ENCODE assay signal across 19 cellular contexts in the genomic region with DNA sequence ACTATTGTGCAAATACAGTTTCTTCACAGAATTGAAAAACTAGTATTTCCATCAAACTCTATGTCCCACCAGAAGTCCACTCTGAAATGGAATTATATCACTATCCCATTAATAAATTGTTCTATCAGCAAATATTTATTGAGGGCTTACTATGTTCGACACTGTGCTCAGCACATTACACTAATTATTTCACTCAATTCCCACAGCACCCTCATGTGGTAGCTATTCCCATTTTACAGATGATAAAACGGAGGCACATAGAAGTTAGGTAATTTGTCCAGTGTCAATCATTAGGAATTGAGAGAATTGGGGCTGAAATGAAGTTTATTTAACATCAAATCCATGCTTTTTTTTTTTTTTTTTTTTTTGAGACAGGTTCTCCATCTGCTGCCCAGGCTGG. TPM values are rescaled to one million over a fixed set of nuclear protein-coding genes. Genes with fewer than 3 reads are reported as not detected.
DNase-seq lines count a peak whose midpoint lies in the region; ATAC-seq, FAIRE-seq and TF ChIP-seq lines count a peak whose summit lies in the region.
"Had no signal": no experiment of that assay in that cellular context is flagged by ENCODE, and none has a peak within 500 bp of the region (broad histone marks: within the 10 kb centered on the region; RNA-seq: fewer than 3 reads in every experiment).

No MANE protein-coding gene starts in this region.

- no peak overlapping the region for H3K4me3 ChIP-seq in GM12878
- H3K4me3 ChIP-seq in right lobe of liver = no peak overlapping the region
- no peak overlapping the region for H3K4me3 ChIP-seq in neural progenitor cell

- TF ChIP-seq POLR2A in GM12878 (IDR thresholded peaks at IDR 0.05; ENCODE audit: low read depth, low read length) = no peak
- TF ChIP-seq POLR2A in right lobe of liver (IDR thresholded peaks at IDR 0.05) = no peak

- DNase-seq in NCI-H748 (lab: John Stamatoyannopoulos, UW; ENCODE audit: unreplicated experiment) (peak; percentile 23), NCI-H748 treated with DMSO at 0.1 percent for 48 hours (lab: John Stamatoyannopoulos, UW) (no peak), M059J (ENCODE audit: low read depth) (peak; percentile 18), GM12878 (ENCODE audit: low read depth, low spot score) (no peak), right lobe of liver (no peak), GM10266 (ENCODE audit: extremely low spot score) (no peak), neural progenitor cell (ENCODE audit: low spot score) (no peak)
- DNase-seq: activated CD8-positive, alpha-beta memory T cell treated with anti-CD3 and anti-CD28 coated beads, Interleukin-2, amount 50 U/mL, for 4 hours; activated naive CD4-positive, alpha-beta T cell; GDM1; Kasumi-1; left colon; NCI-H2029; NCI-H526; stimulated activated naive CD4-positive, alpha-beta T cell treated with Interleukin-2 at 50 U/mL for 16 hours had no signal

- CTCF ChIA-PET in GM12878 (lab: Yijun Ruan, JAX) = interaction anchor here (0.6 to 9.4 kb wide), 27 partner anchors 10 to 764 kb away, joined by 3 to 187 read pairs (median 7); no protein-coding TSS in a partner anchor

- intact Hi-C loops in GM12878 (cut with micrococcal nuclease; ENCODE audit: unreplicated experiment) = loop anchor here (1.0 kb wide), 2 partner anchors 65 to 403 kb away; no protein-coding TSS in a partner anchor
- intact Hi-C loops in right lobe of liver (cut with DNase I) = no loop called here

- in situ Hi-C loops in GM12878 (cut with MboI) = no loop called here

- H3K36me3 ChIP-seq in GM12878 (ENCODE audit: control insufficient read depth in 2 of 2, insufficient read depth in 2 of 2, low read length in 1 of 2) (no peaks in the 10 kb centered on the region), right lobe of liver (no peaks in the 10 kb centered on the region), neural progenitor cell (no peaks in the 10 kb centered on the region)

- H4K20me1 ChIP-seq in GM12878 (ENCODE audit: control insufficient read depth, insufficient read depth) = no peaks in the 10 kb centered on the region
- no peaks in the 10 kb centered on the region for H4K20me1 ChIP-seq in neural progenitor cell (ENCODE audit: low read depth)

- H3K4me1 ChIP-seq in GM12878 (ENCODE audit: control insufficient read depth, insufficient read depth, low read length) (no peaks in the 10 kb centered on the region), right lobe of liver (no peaks in the 10 kb centered on the region), neural progenitor cell (no peaks in the 10 kb centered on the region)
- H3K4me1 ChIP-seq: parathyroid adenoma had no signal

- TF ChIP-seq RAD21 in GM12878 (IDR thresholded peaks at IDR 0.05; ENCODE audit: insufficient read depth, low read depth, low read length) = no peak

- H3K4me3 Mint-ChIP-seq in neural progenitor cell = no peak overlapping the region

- SMC1A ChIA-PET in GM12878 (lab: Charles Lee; ENCODE audit: uncharacterized antibody, unreplicated experiment) = interaction anchor here (0.6 to 4.7 kb wide), 31 partner anchors 8 to 1980 kb away, joined by 3 to 86 read pairs (median 4); a partner anchor contains a TSS

- no peaks in the 10 kb centered on the region for H3K36me3 Mint-ChIP-seq in neural progenitor cell

- H3K9ac ChIP-seq in GM12878 (ENCODE audit: control insufficient read depth, insufficient read depth, low read length) (no peak overlapping the region), neural progenitor cell (no peak overlapping the region)
- H3K9ac ChIP-seq: parathyroid adenoma had no signal

- TF ChIP-seq EP300 in GM12878 (IDR thresholded peaks at IDR 0.05; ENCODE audit: borderline replicate concordance in 1 of 2, control insufficient read depth in 1 of 2, low read depth in 2 of 2, low read length in 2 of 2) = no peak

- no peaks in the 10 kb centered on the region for H3F3A ChIP-seq in neural progenitor cell (ENCODE audit: low read depth)

- no TSS peak for BruUV-seq in GM12878 (replicated peaks; lab: Mats Ljungman, UMichigan)

- H2AFZ ChIP-seq in GM12878 (ENCODE audit: control insufficient read depth, low read depth, low read length) (no peak overlapping the region), neural progenitor cell (replicated peaks) (no peak overlapping the region)
- H2AFZ ChIP-seq: parathyroid adenoma had no signal

- H3K4me2 ChIP-seq in GM12878 (ENCODE audit: control insufficient read depth, insufficient read depth) (no peak overlapping the region), neural progenitor cell (no peak overlapping the region)

- ATAC-seq in GM12878 (peak; percentile 87), right lobe of liver (peak; percentile 53 to 83 (median 74)), HG03280 (IDR thresholded peaks at IDR 0.05; ENCODE audit: unreplicated experiment) (no peak)
- ATAC-seq: activated CD4-positive, CD25-positive, alpha-beta regulatory T cell treated with anti-CD3 and anti-CD28 coated beads, Interleukin-2, amount 50 U/mL, for 24 hours; left colon; Right ventricle myocardium inferior had no signal

- H3K9me3 ChIP-seq in GM12878 (replicated peaks; ENCODE audit: control insufficient read depth, insufficient read depth, low read length) (no peaks in the 10 kb centered on the region), right lobe of liver (no peaks in the 10 kb centered on the region), neural progenitor cell (ENCODE audit: low read depth) (no peaks in the 10 kb centered on the region)

- WGBS in GM12878 (ENCODE audit: insufficient coverage, insufficient replicate concordance, low lambda C conversion rate, missing lambda C conversion rate) = 7% methylated on average over 2 of the region's 2 CpGs
- WGBS in right lobe of liver (ENCODE audit: insufficient coverage, low coverage, low lambda C conversion rate, missing lambda C conversion rate) = 29% methylated on average over 2 of the region's 2 CpGs

- no peaks in the 10 kb centered on the region for H3K79me2 ChIP-seq in GM12878 (ENCODE audit: control insufficient read depth, insufficient read depth, low read length)
- H3K79me2 ChIP-seq in neural progenitor cell (ENCODE audit: low read depth) = no peaks in the 10 kb centered on the region
- H3K79me2 ChIP-seq: parathyroid adenoma had no signal

- H3K27me3 ChIP-seq in GM12878 (replicated peaks in 1 of 2; ENCODE audit: control insufficient read depth in 2 of 2, insufficient read depth in 2 of 2, low read length in 1 of 2) (no peaks in the 10 kb centered on the region), right lobe of liver (no peaks in the 10 kb centered on the region), neural progenitor cell (no peaks in the 10 kb centered on the region)

- H3K27me3 Mint-ChIP-seq in neural progenitor cell (ENCODE audit: insufficient read depth, low read depth) = no peaks in the 10 kb centered on the region

- peaks cover 3% of the 10 kb centered on the region for H3K9me3 Mint-ChIP-seq in neural progenitor cell

- H3K27ac ChIP-seq in GM12878 (ENCODE audit: control insufficient read depth, insufficient read depth) (no peak overlapping the region), right lobe of liver (no peak overlapping the region), neural progenitor cell (no peak overlapping the region)
- H3K27ac ChIP-seq: parathyroid adenoma had no signal

- H3K27ac Mint-ChIP-seq in neural progenitor cell = no peak overlapping the region

- TF ChIP-seq CTCF in GM12878 (IDR thresholded peaks at IDR 0.05 in 2 of 3, conservative IDR thresholded peaks at IDR 0.05 in 1 of 3; ENCODE audit: control insufficient read depth in 2 of 3, extremely low read depth in 1 of 3, insufficient read depth in 1 of 3, low read depth in 3 of 3, low read length in 3 of 3) (peak in 1 of 3 experiments; percentile 19; a peak in 2 of 6 replicates), right lobe of liver (IDR thresholded peaks at IDR 0.05) (peak in 3 of 4 donors; percentile 25 to 45 (median 36)), GM10266 (IDR thresholded peaks at IDR 0.05; ENCODE audit: control insufficient read depth, insufficient read depth, low read depth, missing control alignments) (no peak), neural progenitor cell (IDR thresholded peaks at IDR 0.05) (no peak)

- peaks cover 2% of the 10 kb centered on the region for H3K4me1 Mint-ChIP-seq in neural progenitor cell

- no peak for FAIRE-seq in GM12878 (lab: Jason Lieb, UNC)

- RAD21 ChIA-PET in GM12878 (lab: Charles Lee; ENCODE audit: unreplicated experiment) = interaction anchor here (0.6 to 5.2 kb wide), 27 partner anchors 9 to 1821 kb away, joined by 3 to 80 read pairs (median 4); no protein-coding TSS in a partner anchor

- POLR2A ChIA-PET in GM12878 (lab: Charles Lee) = interaction anchor here (0.7 to 1.1 kb wide), 3 partner anchors 27 to 290 kb away, joined by 3 to 8 read pairs (median 4); no protein-coding TSS in a partner anchor

RNA-seq across cellular contexts. Expression of a gene that starts 52.5 kb away (rescaled TPM):
- total RNA-seq in M059J (2014; rRNA removed; shearing (Covaris generic)) = 16.6 and 21.0 TPM in 2 replicates
- total RNA-seq in GM12878 (2013; cell fraction: nucleolus; rRNA removed) = 16.1 and 17.6 TPM in 2 replicates
- 4.3 and 5.6 TPM in 2 replicates for total RNA-seq in GM12878 (2014; rRNA removed)
- 6.5 and 7.0 TPM in 2 replicates for total RNA-seq in GM12878 (2014; rRNA removed; fragmentation: Illumina TruSeq; extraction: Trizol)
- total RNA-seq in GM12878 (2021) = 7.5 and 7.7 TPM in 2 replicates
- polyA plus RNA-seq in GM12878 (2011; ENCODE audit: low read depth) = 2.4 TPM
- polyA plus RNA-seq in GM12878 (2011; rRNA removed) = 17.9 and 21.7 TPM in 2 replicates
- polyA plus RNA-seq in GM12878 (2011; cell fraction: cytosol; rRNA removed) = 6.9 and 7.0 TPM in 2 replicates
- polyA plus RNA-seq in GM12878 (2011; cell fraction: nucleus; rRNA removed) = 8.1 and 11.7 TPM in 2 replicates
- 3.3 and 5.2 TPM in 2 replicates for polyA plus RNA-seq in GM12878 (2012)
- 9.8 and 14.8 TPM in 2 replicates for polyA plus RNA-seq in GM12878 (2014; fragmentation: Illumina TruSeq; extraction: Trizol)
- 1 to 10 TPM; 4.8 to 5.9 TPM for polyA plus RNA-seq in GM12878 (2014; fragmentation: Nextera tagmentation; extraction: Ambion mirVana)
- 6.5 and 7.7 TPM in 2 replicates for polyA plus RNA-seq in GM12878 (2014; rRNA removed)
- polyA plus RNA-seq in GM12878 (2016; fragmentation: Nextera tagmentation; extraction: Ambion mirVana) = 10 to 100 TPM; 14.0 to 14.9 TPM
- 9.6 and 14.6 TPM in 2 replicates for polyA minus RNA-seq in GM12878 (2011; rRNA and poly(A)+ RNA removed)
- 1.8 and 2.1 TPM in 2 replicates for polyA minus RNA-seq in GM12878 (2011; cell fraction: cytosol; rRNA and poly(A)+ RNA removed)
- 5.1 and 5.2 TPM in 2 replicates for polyA minus RNA-seq in GM12878 (2011; cell fraction: nucleus; rRNA and poly(A)+ RNA removed)
- total RNA-seq in right lobe of liver = 10 to 100 TPM; 11.4 to 17.6 (median 12.1) TPM
- 23.9 and 36.3 TPM in 2 replicates for total RNA-seq in neural progenitor cell (ENCODE audit: low replicate concordance)

RNA-seq across cellular contexts. Expression of a gene that starts 53.6 kb away (rescaled TPM):
- total RNA-seq in M059J (2014; rRNA removed; shearing (Covaris generic)) = 6.4 and 10.3 TPM in 2 replicates
- total RNA-seq in GM12878 (2013; cell fraction: nucleolus; rRNA removed) = 20.4 and 21.8 TPM in 2 replicates
- 5.7 and 6.4 TPM in 2 replicates for total RNA-seq in GM12878 (2014; rRNA removed)
- 6.9 and 7.1 TPM in 2 replicates for total RNA-seq in GM12878 (2014; rRNA removed; fragmentation: Illumina TruSeq; extraction: Trizol)
- 5.9 and 6.4 TPM in 2 replicates for total RNA-seq in GM12878 (2021)
- 2.0 TPM for polyA plus RNA-seq in GM12878 (2011; ENCODE audit: low read depth)
- 6.7 and 8.6 TPM in 2 replicates for polyA plus RNA-seq in GM12878 (2011; rRNA removed)
- 3.7 and 4.1 TPM in 2 replicates for polyA plus RNA-seq in GM12878 (2011; cell fraction: cytosol; rRNA removed)
- 13.6 and 14.2 TPM in 2 replicates for polyA plus RNA-seq in GM12878 (2011; cell fraction: nucleus; rRNA removed)
- 3.3 and 3.9 TPM in 2 replicates for polyA plus RNA-seq in GM12878 (2012)
- polyA plus RNA-seq in GM12878 (2014; fragmentation: Illumina TruSeq; extraction: Trizol) = 3.6 and 6.3 TPM in 2 replicates
- polyA plus RNA-seq in GM12878 (2014; fragmentation: Nextera tagmentation; extraction: Ambion mirVana) = 1 to 10 TPM; 3.0 to 8.0 TPM
- 2.2 TPM in 2 replicates for polyA plus RNA-seq in GM12878 (2014; rRNA removed)
- polyA plus RNA-seq in GM12878 (2016; fragmentation: Nextera tagmentation; extraction: Ambion mirVana) = 10 to 100 TPM; 10.1 to 11.0 TPM
- polyA minus RNA-seq in GM12878 (2011; rRNA and poly(A)+ RNA removed) = 19.2 and 19.5 TPM in 2 replicates
- 7.4 and 8.1 TPM in 2 replicates for polyA minus RNA-seq in GM12878 (2011; cell fraction: cytosol; rRNA and poly(A)+ RNA removed)
- 10.5 and 13.4 TPM in 2 replicates for polyA minus RNA-seq in GM12878 (2011; cell fraction: nucleus; rRNA and poly(A)+ RNA removed)
- total RNA-seq in right lobe of liver = 1 to 10 TPM; 2.0 to 4.0 (median 3.5) TPM
- 7.7 and 9.5 TPM in 2 replicates for total RNA-seq in neural progenitor cell (ENCODE audit: low replicate concordance)

Comparison
In these comparisons a context has a peak if more than half of its experiments do, and no peak if none do; other contexts are left out.
1. DNase-seq: peak in NCI-H748 (single experiment) and M059J (single experiment); none in NCI-H748 treated with DMSO at 0.1 percent for 48 hours (single experiment), GM12878 (single experiment), right lobe of liver (0 of 3), GM10266 (single experiment) and neural progenitor cell (single experiment).
2. CTCF ChIP-seq: peak in right lobe of liver (3 of 4); none in GM10266 (single experiment) and neural progenitor cell (single experiment).